In the genomic region with DNA sequence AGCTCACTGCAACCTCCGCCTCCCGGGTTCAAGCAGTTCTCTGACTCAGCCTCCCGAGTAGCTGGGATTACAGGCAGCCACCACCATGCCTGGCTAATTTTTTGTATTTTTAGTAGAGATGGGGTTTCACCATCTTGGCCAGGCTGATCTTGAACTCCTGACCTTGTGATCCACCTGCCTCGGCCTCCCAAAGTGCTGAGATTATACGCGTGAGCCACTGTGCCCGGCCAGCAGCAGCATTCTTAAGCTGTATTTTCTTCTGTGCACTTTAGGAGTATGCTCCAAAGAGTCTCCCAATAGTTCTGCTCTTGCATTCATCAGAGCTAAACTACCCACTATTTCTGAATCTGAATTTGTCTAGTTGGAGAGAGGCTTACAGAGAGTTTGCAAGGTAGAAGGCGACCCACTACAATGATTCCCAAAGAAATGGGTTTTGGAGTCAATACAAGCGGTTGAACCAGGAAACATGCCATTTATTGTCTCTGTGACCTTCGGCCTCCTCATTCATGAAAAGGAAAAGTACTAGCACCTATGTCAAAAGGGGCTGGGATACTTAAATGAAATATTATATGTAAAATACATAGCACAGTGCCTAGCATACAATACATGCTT, we compare ENCODE assay signal across 1 cellular context.
TF ChIP-seq lines count a peak whose summit lies in the region.

No MANE protein-coding gene starts in this region.

TF ChIP-seq in HepG2, 621 proteins besides CTCF, POLR2A, EP300 and RAD21 (continued from another document):
- TF ChIP-seq ZMYM4 (CRISPR knock-in tag; IDR thresholded peaks at IDR 0.05) (peak; percentile 70; the same call in 1 of the 2 replicates), ZSCAN25 (CRISPR knock-in tag; IDR thresholded peaks at IDR 0.05) (peak; percentile 39; the same call in 1 of the 2 replicates)
